ENCODE assay signal across 1 cellular context in genomic region chr19:10717356-10718204, GRCh38.
A peak's percentile ranks its signal among the peaks of the same experiment; 100 is the strongest.
TF ChIP-seq lines count a peak whose summit lies in the region.

Gene DNM2, plus strand, starts transcription at chr19:10718079. Its CDS starts 164 bp downstream, at chr19:10718243.

TF ChIP-seq in HepG2, 621 proteins besides CTCF, POLR2A, EP300 and RAD21 (continued from another document and continues in another):
- TF ChIP-seq, protein P1, sequence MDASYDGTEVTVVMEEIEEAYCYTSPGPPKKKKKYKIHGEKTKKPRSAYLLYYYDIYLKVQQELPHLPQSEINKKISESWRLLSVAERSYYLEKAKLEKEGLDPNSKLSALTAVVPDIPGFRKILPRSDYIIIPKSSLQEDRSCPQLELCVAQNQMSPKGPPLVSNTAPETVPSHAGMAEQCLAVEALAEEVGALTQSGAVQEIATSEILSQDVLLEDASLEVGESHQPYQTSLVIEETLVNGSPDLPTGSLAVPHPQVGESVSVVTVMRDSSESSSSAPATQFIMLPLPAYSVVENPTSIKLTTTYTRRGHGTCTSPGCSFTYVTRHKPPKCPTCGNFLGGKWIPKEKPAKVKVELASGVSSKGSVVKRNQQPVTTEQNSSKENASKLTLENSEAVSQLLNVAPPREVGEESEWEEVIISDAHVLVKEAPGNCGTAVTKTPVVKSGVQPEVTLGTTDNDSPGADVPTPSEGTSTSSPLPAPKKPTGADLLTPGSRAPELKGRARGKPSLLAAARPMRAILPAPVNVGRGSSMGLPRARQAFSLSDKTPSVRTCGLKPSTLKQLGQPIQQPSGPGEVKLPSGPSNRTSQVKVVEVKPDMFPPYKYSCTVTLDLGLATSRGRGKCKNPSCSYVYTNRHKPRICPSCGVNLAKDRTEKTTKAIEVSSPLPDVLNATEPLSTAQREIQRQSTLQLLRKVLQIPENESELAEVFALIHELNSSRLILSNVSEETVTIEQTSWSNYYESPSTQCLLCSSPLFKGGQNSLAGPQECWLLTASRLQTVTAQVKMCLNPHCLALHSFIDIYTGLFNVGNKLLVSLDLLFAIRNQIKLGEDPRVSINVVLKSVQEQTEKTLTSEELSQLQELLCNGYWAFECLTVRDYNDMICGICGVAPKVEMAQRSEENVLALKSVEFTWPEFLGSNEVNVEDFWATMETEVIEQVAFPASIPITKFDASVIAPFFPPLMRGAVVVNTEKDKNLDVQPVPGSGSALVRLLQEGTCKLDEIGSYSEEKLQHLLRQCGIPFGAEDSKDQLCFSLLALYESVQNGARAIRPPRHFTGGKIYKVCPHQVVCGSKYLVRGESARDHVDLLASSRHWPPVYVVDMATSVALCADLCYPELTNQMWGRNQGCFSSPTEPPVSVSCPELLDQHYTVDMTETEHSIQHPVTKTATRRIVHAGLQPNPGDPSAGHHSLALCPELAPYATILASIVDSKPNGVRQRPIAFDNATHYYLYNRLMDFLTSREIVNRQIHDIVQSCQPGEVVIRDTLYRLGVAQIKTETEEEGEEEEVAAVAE (CRISPR knock-in tag; IDR thresholded peaks at IDR 0.05; ENCODE audit: borderline replicate concordance), result peak; percentile 97
- TF ChIP-seq, protein P2, sequence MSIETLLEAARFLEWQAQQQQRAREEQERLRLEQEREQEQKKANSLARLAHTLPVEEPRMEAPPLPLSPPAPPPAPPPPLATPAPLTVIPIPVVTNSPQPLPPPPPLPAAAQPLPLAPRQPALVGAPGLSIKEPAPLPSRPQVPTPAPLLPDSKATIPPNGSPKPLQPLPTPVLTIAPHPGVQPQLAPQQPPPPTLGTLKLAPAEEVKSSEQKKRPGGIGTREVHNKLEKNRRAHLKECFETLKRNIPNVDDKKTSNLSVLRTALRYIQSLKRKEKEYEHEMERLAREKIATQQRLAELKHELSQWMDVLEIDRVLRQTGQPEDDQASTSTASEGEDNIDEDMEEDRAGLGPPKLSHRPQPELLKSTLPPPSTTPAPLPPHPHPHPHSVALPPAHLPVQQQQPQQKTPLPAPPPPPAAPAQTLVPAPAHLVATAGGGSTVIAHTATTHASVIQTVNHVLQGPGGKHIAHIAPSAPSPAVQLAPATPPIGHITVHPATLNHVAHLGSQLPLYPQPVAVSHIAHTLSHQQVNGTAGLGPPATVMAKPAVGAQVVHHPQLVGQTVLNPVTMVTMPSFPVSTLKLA (IDR thresholded peaks at IDR 0.05), result peak; percentile 76
- TF ChIP-seq, protein P3, sequence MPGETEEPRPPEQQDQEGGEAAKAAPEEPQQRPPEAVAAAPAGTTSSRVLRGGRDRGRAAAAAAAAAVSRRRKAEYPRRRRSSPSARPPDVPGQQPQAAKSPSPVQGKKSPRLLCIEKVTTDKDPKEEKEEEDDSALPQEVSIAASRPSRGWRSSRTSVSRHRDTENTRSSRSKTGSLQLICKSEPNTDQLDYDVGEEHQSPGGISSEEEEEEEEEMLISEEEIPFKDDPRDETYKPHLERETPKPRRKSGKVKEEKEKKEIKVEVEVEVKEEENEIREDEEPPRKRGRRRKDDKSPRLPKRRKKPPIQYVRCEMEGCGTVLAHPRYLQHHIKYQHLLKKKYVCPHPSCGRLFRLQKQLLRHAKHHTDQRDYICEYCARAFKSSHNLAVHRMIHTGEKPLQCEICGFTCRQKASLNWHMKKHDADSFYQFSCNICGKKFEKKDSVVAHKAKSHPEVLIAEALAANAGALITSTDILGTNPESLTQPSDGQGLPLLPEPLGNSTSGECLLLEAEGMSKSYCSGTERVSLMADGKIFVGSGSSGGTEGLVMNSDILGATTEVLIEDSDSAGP (CRISPR knock-in tag; IDR thresholded peaks at IDR 0.05; ENCODE audit: borderline replicate concordance), result peak; percentile 40; the same call in 1 of the 2 replicates
- 0 out of 2 replicates have a peak, but pooled peaks have one; percentile 30 for TF ChIP-seq ZMAT3 (CRISPR knock-in tag; conservative IDR thresholded peaks at IDR 0.05)
- TF ChIP-seq ZNF737 (CRISPR knock-in tag; IDR thresholded peaks at IDR 0.05; ENCODE audit: borderline replicate concordance), result no peak
- TF ChIP-seq CEBPB (IDR thresholded peaks at IDR 0.05; ENCODE audit: borderline replicate concordance, low read depth, low read length), result peak; percentile 98
- TF ChIP-seq SIX4 (CRISPR knock-in tag; IDR thresholded peaks at IDR 0.05), result peak; percentile 82
- TF ChIP-seq, protein P4, sequence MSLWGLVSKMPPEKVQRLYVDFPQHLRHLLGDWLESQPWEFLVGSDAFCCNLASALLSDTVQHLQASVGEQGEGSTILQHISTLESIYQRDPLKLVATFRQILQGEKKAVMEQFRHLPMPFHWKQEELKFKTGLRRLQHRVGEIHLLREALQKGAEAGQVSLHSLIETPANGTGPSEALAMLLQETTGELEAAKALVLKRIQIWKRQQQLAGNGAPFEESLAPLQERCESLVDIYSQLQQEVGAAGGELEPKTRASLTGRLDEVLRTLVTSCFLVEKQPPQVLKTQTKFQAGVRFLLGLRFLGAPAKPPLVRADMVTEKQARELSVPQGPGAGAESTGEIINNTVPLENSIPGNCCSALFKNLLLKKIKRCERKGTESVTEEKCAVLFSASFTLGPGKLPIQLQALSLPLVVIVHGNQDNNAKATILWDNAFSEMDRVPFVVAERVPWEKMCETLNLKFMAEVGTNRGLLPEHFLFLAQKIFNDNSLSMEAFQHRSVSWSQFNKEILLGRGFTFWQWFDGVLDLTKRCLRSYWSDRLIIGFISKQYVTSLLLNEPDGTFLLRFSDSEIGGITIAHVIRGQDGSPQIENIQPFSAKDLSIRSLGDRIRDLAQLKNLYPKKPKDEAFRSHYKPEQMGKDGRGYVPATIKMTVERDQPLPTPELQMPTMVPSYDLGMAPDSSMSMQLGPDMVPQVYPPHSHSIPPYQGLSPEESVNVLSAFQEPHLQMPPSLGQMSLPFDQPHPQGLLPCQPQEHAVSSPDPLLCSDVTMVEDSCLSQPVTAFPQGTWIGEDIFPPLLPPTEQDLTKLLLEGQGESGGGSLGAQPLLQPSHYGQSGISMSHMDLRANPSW (CRISPR knock-in tag; IDR thresholded peaks at IDR 0.05; ENCODE audit: borderline replicate concordance), result no peak; the same call in 1 of the 2 replicates
- TF ChIP-seq, protein P5, sequence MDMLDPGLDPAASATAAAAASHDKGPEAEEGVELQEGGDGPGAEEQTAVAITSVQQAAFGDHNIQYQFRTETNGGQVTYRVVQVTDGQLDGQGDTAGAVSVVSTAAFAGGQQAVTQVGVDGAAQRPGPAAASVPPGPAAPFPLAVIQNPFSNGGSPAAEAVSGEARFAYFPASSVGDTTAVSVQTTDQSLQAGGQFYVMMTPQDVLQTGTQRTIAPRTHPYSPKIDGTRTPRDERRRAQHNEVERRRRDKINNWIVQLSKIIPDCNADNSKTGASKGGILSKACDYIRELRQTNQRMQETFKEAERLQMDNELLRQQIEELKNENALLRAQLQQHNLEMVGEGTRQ (IDR thresholded peaks at IDR 0.05; ENCODE audit: low read depth, low read length), result 0 out of 2 replicates have a peak, but pooled peaks have one; percentile 29
- TF ChIP-seq, protein P5 (CRISPR knock-in tag; IDR thresholded peaks at IDR 0.05; ENCODE audit: borderline replicate concordance), result peak; percentile 66; the same call in 1 of the 2 replicates
- TF ChIP-seq, protein P6, sequence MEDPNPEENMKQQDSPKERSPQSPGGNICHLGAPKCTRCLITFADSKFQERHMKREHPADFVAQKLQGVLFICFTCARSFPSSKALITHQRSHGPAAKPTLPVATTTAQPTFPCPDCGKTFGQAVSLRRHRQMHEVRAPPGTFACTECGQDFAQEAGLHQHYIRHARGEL (CRISPR knock-in tag; IDR thresholded peaks at IDR 0.05), result peak; percentile 100
- TF ChIP-seq SP140L (CRISPR knock-in tag; IDR thresholded peaks at IDR 0.05; ENCODE audit: borderline replicate concordance), result 0 out of 2 replicates have a peak, but pooled peaks have one; percentile 74
- TF ChIP-seq, protein P7, sequence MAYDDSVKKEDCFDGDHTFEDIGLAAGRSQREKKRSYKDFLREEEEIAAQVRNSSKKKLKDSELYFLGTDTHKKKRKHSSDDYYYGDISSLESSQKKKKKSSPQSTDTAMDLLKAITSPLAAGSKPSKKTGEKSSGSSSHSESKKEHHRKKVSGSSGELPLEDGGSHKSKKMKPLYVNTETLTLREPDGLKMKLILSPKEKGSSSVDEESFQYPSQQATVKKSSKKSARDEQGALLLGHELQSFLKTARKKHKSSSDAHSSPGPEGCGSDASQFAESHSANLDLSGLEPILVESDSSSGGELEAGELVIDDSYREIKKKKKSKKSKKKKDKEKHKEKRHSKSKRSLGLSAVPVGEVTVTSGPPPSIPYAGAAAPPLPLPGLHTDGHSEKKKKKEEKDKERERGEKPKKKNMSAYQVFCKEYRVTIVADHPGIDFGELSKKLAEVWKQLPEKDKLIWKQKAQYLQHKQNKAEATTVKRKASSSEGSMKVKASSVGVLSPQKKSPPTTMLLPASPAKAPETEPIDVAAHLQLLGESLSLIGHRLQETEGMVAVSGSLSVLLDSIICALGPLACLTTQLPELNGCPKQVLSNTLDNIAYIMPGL (CRISPR knock-in tag; IDR thresholded peaks at IDR 0.05; ENCODE audit: borderline replicate concordance in 1 of 2, low read depth in 1 of 2), result peak; percentile 27 to 65; a peak in 2 of 4 replicates
- TF ChIP-seq, protein P8, sequence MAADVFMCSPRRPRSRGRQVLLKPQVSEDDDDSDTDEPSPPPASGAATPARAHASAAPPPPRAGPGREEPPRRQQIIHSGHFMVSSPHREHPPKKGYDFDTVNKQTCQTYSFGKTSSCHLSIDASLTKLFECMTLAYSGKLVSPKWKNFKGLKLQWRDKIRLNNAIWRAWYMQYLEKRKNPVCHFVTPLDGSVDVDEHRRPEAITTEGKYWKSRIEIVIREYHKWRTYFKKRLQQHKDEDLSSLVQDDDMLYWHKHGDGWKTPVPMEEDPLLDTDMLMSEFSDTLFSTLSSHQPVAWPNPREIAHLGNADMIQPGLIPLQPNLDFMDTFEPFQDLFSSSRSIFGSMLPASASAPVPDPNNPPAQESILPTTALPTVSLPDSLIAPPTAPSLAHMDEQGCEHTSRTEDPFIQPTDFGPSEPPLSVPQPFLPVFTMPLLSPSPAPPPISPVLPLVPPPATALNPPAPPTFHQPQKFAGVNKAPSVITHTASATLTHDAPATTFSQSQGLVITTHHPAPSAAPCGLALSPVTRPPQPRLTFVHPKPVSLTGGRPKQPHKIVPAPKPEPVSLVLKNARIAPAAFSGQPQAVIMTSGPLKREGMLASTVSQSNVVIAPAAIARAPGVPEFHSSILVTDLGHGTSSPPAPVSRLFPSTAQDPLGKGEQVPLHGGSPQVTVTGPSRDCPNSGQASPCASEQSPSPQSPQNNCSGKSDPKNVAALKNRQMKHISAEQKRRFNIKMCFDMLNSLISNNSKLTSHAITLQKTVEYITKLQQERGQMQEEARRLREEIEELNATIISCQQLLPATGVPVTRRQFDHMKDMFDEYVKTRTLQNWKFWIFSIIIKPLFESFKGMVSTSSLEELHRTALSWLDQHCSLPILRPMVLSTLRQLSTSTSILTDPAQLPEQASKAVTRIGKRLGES (CRISPR knock-in tag; IDR thresholded peaks at IDR 0.05; ENCODE audit: borderline replicate concordance), result no peak
- peak; percentile 71; the same call in 1 of the 2 replicates for TF ChIP-seq CBX5 (CRISPR knock-in tag; IDR thresholded peaks at IDR 0.05; ENCODE audit: borderline replicate concordance)
- TF ChIP-seq PAXIP1 (CRISPR knock-in tag; conservative IDR thresholded peaks at IDR 0.05), result peak; percentile 24; the same call in 1 of the 2 replicates
- peak; percentile 79 for TF ChIP-seq HOXA3 (CRISPR knock-in tag; IDR thresholded peaks at IDR 0.05)
- no peak for TF ChIP-seq NFATC3 (CRISPR knock-in tag; IDR thresholded peaks at IDR 0.05)
- peak; percentile 99 for TF ChIP-seq SP2 (CRISPR knock-in tag; IDR thresholded peaks at IDR 0.05)
- no peak for TF ChIP-seq LCORL (IDR thresholded peaks at IDR 0.05)
- TF ChIP-seq LCORL (CRISPR knock-in tag; IDR thresholded peaks at IDR 0.05), result 0 out of 2 replicates have a peak, but pooled peaks have one; percentile 41
- no peak; the same call in 1 of the 2 replicates for TF ChIP-seq REPIN1 (CRISPR knock-in tag; IDR thresholded peaks at IDR 0.05; ENCODE audit: borderline replicate concordance, low read depth)
- TF ChIP-seq, protein P9, sequence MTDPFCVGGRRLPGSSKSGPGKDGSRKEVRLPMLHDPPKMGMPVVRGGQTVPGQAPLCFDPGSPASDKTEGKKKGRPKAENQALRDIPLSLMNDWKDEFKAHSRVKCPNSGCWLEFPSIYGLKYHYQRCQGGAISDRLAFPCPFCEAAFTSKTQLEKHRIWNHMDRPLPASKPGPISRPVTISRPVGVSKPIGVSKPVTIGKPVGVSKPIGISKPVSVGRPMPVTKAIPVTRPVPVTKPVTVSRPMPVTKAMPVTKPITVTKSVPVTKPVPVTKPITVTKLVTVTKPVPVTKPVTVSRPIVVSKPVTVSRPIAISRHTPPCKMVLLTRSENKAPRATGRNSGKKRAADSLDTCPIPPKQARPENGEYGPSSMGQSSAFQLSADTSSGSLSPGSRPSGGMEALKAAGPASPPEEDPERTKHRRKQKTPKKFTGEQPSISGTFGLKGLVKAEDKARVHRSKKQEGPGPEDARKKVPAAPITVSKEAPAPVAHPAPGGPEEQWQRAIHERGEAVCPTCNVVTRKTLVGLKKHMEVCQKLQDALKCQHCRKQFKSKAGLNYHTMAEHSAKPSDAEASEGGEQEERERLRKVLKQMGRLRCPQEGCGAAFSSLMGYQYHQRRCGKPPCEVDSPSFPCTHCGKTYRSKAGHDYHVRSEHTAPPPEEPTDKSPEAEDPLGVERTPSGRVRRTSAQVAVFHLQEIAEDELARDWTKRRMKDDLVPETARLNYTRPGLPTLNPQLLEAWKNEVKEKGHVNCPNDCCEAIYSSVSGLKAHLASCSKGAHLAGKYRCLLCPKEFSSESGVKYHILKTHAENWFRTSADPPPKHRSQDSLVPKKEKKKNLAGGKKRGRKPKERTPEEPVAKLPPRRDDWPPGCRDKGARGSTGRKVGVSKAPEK (CRISPR knock-in tag; IDR thresholded peaks at IDR 0.05; ENCODE audit: borderline replicate concordance), result no peak
